ENCODE assay signal across 28 cellular contexts in genomic region chr18:9289698-9290097, GRCh38.
"Had no signal": no experiment of that assay in that cellular context is flagged by ENCODE, and none has a peak within 500 bp of the region (broad histone marks: within the 10 kb centered on the region; RNA-seq: fewer than 3 reads in every experiment).

No MANE protein-coding gene starts in this region.

- H3K4me3 Mint-ChIP-seq: activated CD8-positive, alpha-beta T cell treated with anti-CD3 and anti-CD28 coated beads for 36 hours; activated naive CD8-positive, alpha-beta T cell treated with anti-CD3 and anti-CD28 coated beads for 36 hours; activated T-cell treated with anti-CD3 and anti-CD28 coated beads, Interleukin-2, amount 50 U/mL, for 72 hours; activated T-helper 17 cell treated with anti-CD3 and anti-CD28 coated beads, Interleukin-2, amount 50 U/mL, for 72 hours had no signal

- DNase-seq: activated CD4-positive, alpha-beta T cell treated with anti-CD3 and anti-CD28 coated beads for 1 hour; activated CD4-positive, alpha-beta T cell treated with anti-CD3 and anti-CD28 coated beads for 48 hours; activated CD4-positive, alpha-beta T cell treated with anti-CD3 and anti-CD28 coated beads, Interleukin-2, amount 50 U/mL, for 4 hours; activated CD4-positive, CD25-positive, alpha-beta regulatory T cell; activated CD8-positive, alpha-beta T cell treated with anti-CD3 and anti-CD28 coated beads for 36 hours; activated effector memory CD4-positive, alpha-beta T cell treated with anti-CD3 and anti-CD28 coated beads, Interleukin-2, amount 50 U/mL, for 16 hours; activated naive CD4-positive, alpha-beta T cell; activated naive CD4-positive, alpha-beta T cell treated with anti-CD3 and anti-CD28 coated beads, Interleukin-2, amount 50 U/mL, for 16 hours; activated naive CD8-positive, alpha-beta T cell treated with anti-CD3 and anti-CD28 coated beads for 36 hours; activated T-cell treated with anti-CD3 and anti-CD28 coated beads, Interleukin-2, amount 50 U/mL, for 1 hour; activated T-cell treated with anti-CD3 and anti-CD28 coated beads, Interleukin-2, amount 50 U/mL, for 72 hours; amniotic stem cell; aorta; MM.1S; MV-4-11; NCI-H1092; NCI-H1436 treated with DMSO at 0.1 percent for 48 hours; NCI-H1694 treated with DMSO at 0.1 percent for 48 hours; NCI-H2029; NCI-H345; NCI-H524 treated with DMSO at 0.1 percent for 48 hours; Right ventricle myocardium superior; SW 1271; T-helper 1 cell; T-helper 2 cell; T-helper 9 cell had no signal

- H3K4me1 Mint-ChIP-seq: activated naive CD8-positive, alpha-beta T cell treated with anti-CD3 and anti-CD28 coated beads for 36 hours; activated T-helper 17 cell treated with anti-CD3 and anti-CD28 coated beads, Interleukin-2, amount 50 U/mL, for 72 hours had no signal

- H3K27ac ChIP-seq: VCaP had no signal

- ATAC-seq: activated CD8-positive, alpha-beta T cell treated with anti-CD3 and anti-CD28 coated beads for 36 hours; activated T-cell treated with anti-CD3 and anti-CD28 coated beads, Interleukin-2, amount 50 U/mL, for 72 hours; activated T-helper 17 cell treated with anti-CD3 and anti-CD28 coated beads, Interleukin-2, amount 50 U/mL, for 72 hours had no signal

- H3K27me3 Mint-ChIP-seq: activated CD8-positive, alpha-beta T cell treated with anti-CD3 and anti-CD28 coated beads for 36 hours; activated naive CD8-positive, alpha-beta T cell treated with anti-CD3 and anti-CD28 coated beads for 36 hours; activated T-helper 17 cell treated with anti-CD3 and anti-CD28 coated beads, Interleukin-2, amount 50 U/mL, for 72 hours had no signal

- H3K27ac Mint-ChIP-seq: activated CD8-positive, alpha-beta T cell treated with anti-CD3 and anti-CD28 coated beads for 36 hours; activated naive CD8-positive, alpha-beta T cell treated with anti-CD3 and anti-CD28 coated beads for 36 hours; activated T-cell treated with anti-CD3 and anti-CD28 coated beads, Interleukin-2, amount 50 U/mL, for 72 hours; activated T-helper 17 cell treated with anti-CD3 and anti-CD28 coated beads, Interleukin-2, amount 50 U/mL, for 72 hours had no signal
